Comparison of ENCODE assay signal across 20 cellular contexts in the genomic region with DNA sequence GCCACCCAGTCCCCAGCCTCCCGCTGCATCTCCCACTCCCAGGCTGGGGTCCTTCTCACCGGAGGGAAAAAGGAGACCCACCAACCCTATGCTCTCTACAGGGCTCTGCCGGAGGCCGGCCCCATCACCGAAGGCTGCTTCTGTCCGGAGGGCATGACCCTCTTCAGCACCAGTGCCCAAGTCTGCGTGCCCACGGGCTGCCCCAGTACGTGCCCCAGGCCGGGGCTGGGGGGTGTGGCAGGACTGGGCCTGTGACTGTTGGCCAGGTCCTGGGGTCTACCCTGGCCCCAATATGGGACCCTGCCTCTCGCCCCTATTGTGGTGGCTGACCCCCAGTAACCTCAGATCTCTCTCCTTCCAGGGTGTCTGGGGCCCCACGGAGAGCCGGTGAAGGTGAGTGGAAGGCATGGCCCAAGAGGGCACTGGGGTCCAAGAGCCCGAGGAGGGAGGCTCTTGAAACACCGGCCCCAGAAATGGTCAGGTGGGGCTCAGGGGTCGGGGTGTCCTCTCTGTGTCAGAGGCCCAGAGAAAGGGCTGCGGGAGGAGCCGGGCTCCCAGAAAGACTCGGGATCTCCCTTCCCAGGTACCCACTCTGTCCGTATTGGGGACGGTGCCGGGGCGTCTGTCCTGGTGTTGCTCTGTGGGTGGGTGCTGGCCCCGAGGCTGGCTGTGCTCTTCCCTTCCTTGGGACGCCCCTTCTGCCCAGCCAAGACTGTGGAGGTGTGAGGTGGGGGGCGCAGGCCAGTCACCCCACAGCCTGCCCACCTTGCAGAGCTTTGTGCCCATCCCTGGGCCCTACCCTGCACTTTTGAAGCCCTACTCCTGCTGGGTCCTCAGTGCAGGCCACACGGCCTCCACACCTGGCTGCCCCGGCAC. TPM values are rescaled to one million over a fixed set of nuclear protein-coding genes. Genes with fewer than 3 reads are reported as not detected.
A peak's percentile ranks its signal among the peaks of the same experiment; 100 is the strongest.
DNase-seq lines count a peak whose midpoint lies in the region; ATAC-seq and TF ChIP-seq lines count a peak whose summit lies in the region.
"Had no signal": no experiment of that assay in that cellular context is flagged by ENCODE, and none has a peak within 500 bp of the region (broad histone marks: within the 10 kb centered on the region; RNA-seq: fewer than 3 reads in every experiment).

No MANE protein-coding gene starts in this region.

- H3K4me1 Mint-ChIP-seq in activated CD4-positive, alpha-beta memory T cell treated with anti-CD3 and anti-CD28 coated beads, Interleukin-2, amount 10 ng/mL, durations not matched to agents 7 days and 5 days, result no peaks in the 10 kb centered on the region
- H3K4me1 Mint-ChIP-seq: neural progenitor cell had no signal

- H3K27ac ChIP-seq in left ventricle myocardium inferior (replicated peaks), result no peak overlapping the region
- H3K27ac ChIP-seq: neural progenitor cell had no signal

- H3K27me3 ChIP-seq in left ventricle myocardium inferior (ENCODE audit: low read depth), result peaks cover 90% of the 10 kb centered on the region
- H3K27me3 ChIP-seq: neural progenitor cell had no signal

- peak; percentile 28 for DNase-seq in activated CD4-positive, CD25-positive, alpha-beta regulatory T cell treated with anti-CD3 and anti-CD28 coated beads, Interleukin-2, amount 50 U/mL, for 72 hours
- DNase-seq in D341Med (ENCODE audit: low spot score) (peak; percentile 23), left ventricle myocardium inferior (peak; percentile 11), posterior vena cava (ENCODE audit: low spot score) (peak; percentile 76), cerebellum (ENCODE audit: low spot score) (no peak)
- DNase-seq in activated CD4-positive, alpha-beta memory T cell treated with anti-CD3 and anti-CD28 coated beads, Interleukin-2, amount 10 ng/mL, durations not matched to agents 7 days and 5 days, result no peak
- DNase-seq: EL; erythroblast; NCI-H1105 treated with DMSO at 0.1 percent for 48 hours; NCI-H2107; NCI-H510A; stimulated activated naive CD4-positive, alpha-beta T cell had no signal

- no peaks in the 10 kb centered on the region for H3K36me3 Mint-ChIP-seq in activated CD4-positive, alpha-beta memory T cell treated with anti-CD3 and anti-CD28 coated beads, Interleukin-2, amount 10 ng/mL, durations not matched to agents 7 days and 5 days (ENCODE audit: low read depth)
- H3K36me3 Mint-ChIP-seq: neural progenitor cell had no signal

- no peak for ATAC-seq in activated CD4-positive, CD25-positive, alpha-beta regulatory T cell treated with anti-CD3 and anti-CD28 coated beads, Interleukin-2, amount 50 U/mL, for 24 hours
- no peak for ATAC-seq in HG03460 (IDR thresholded peaks at IDR 0.05; ENCODE audit: unreplicated experiment)
- ATAC-seq: mucosa of descending colon had no signal

- no peak for TF ChIP-seq CTCF in left ventricle myocardium inferior (IDR thresholded peaks at IDR 0.05; ENCODE audit: borderline replicate concordance)

- POLR2A ChIA-PET in activated CD4-positive, alpha-beta memory T cell treated with anti-CD3 and anti-CD28 coated beads, Interleukin-2, amount 10 ng/mL, durations not matched to agents 7 days and 5 days (lab: Charles Lee), result no interaction called here

- intact Hi-C loops in left ventricle myocardium inferior (cut with micrococcal nuclease), result no loop called here
- intact Hi-C loops in posterior vena cava (cut with DNase I), result no loop called here

- no peak overlapping the region for H3K4me3 Mint-ChIP-seq in activated CD4-positive, alpha-beta memory T cell treated with anti-CD3 and anti-CD28 coated beads, Interleukin-2, amount 10 ng/mL, durations not matched to agents 7 days and 5 days
- H3K4me3 Mint-ChIP-seq: neural progenitor cell had no signal

- no peaks in the 10 kb centered on the region for H3K9me3 Mint-ChIP-seq in activated CD4-positive, alpha-beta memory T cell treated with anti-CD3 and anti-CD28 coated beads, Interleukin-2, amount 10 ng/mL, durations not matched to agents 7 days and 5 days
- H3K9me3 Mint-ChIP-seq: neural progenitor cell had no signal

- H3K27ac Mint-ChIP-seq in activated CD4-positive, alpha-beta memory T cell treated with anti-CD3 and anti-CD28 coated beads, Interleukin-2, amount 10 ng/mL, durations not matched to agents 7 days and 5 days, result no peak overlapping the region
- H3K27ac Mint-ChIP-seq: neural progenitor cell had no signal

- CTCF ChIA-PET in activated CD4-positive, alpha-beta memory T cell treated with anti-CD3 and anti-CD28 coated beads, Interleukin-2, amount 10 ng/mL, durations not matched to agents 7 days and 5 days (lab: Charles Lee), result no interaction called here

- no peaks in the 10 kb centered on the region for H3K27me3 Mint-ChIP-seq in activated CD4-positive, alpha-beta memory T cell treated with anti-CD3 and anti-CD28 coated beads, Interleukin-2, amount 10 ng/mL, durations not matched to agents 7 days and 5 days

- H3K4me1 ChIP-seq in left ventricle myocardium inferior, result no peaks in the 10 kb centered on the region
- H3K4me1 ChIP-seq: neural progenitor cell had no signal

- no peak overlapping the region for H3K4me3 ChIP-seq in left ventricle myocardium inferior
- H3K4me3 ChIP-seq: mucosa of descending colon, neural progenitor cell had no signal

- no peaks in the 10 kb centered on the region for H3K36me3 ChIP-seq in left ventricle myocardium inferior
- H3K36me3 ChIP-seq: neural progenitor cell had no signal

- H3K9me3 ChIP-seq in left ventricle myocardium inferior (replicated peaks), result no peaks in the 10 kb centered on the region
- H3K9me3 ChIP-seq: mucosa of descending colon had no signal

RNA-seq across cellular contexts. Expression of a gene that starts 26.1 kb away (rescaled TPM):
- total RNA-seq in left ventricle myocardium inferior, result not detected
- under 1 TPM in 1 of 2 donors, not detected in 1; 0.69 TPM for total RNA-seq in posterior vena cava
- 0.18 TPM for total RNA-seq in cerebellum
- total RNA-seq in activated CD4-positive, alpha-beta memory T cell treated with anti-CD3 and anti-CD28 coated beads, Interleukin-2, amount 10 ng/mL, durations not matched to agents 7 days and 5 days, result not detected
- total RNA-seq: A172, bronchial epithelial cell, frontal cortex, ureter had no signal

RNA-seq across cellular contexts. Expression of a gene that starts 39.0 kb away (rescaled TPM):
- total RNA-seq in left ventricle myocardium inferior (not detected), posterior vena cava (not detected), cerebellum (under 0.01 TPM)
- total RNA-seq in activated CD4-positive, alpha-beta memory T cell treated with anti-CD3 and anti-CD28 coated beads, Interleukin-2, amount 10 ng/mL, durations not matched to agents 7 days and 5 days, result not detected
- total RNA-seq: A172, frontal cortex, ureter had no signal

Comparison
In these comparisons a context has a peak if more than half of its experiments do, and no peak if none do; other contexts are left out.
1. DNase-seq: peak in activated CD4-positive, CD25-positive, alpha-beta regulatory T cell treated with anti-CD3 and anti-CD28 coated beads, Interleukin-2, amount 50 U/mL, for 72 hours (single experiment), D341Med (single experiment), left ventricle myocardium inferior (single experiment) and posterior vena cava (single experiment); none in cerebellum (single experiment) and activated CD4-positive, alpha-beta memory T cell treated with anti-CD3 and anti-CD28 coated beads, Interleukin-2, amount 10 ng/mL, durations not matched to agents 7 days and 5 days (single experiment).